In genomic region chr14:93219103-93219726, GRCh38 we compare ENCODE assay signal across 8 cellular contexts. TPM values are rescaled to one million over a fixed set of nuclear protein-coding genes. Genes with fewer than 3 reads are reported as not detected.
DNase-seq lines count a peak whose midpoint lies in the region; ATAC-seq, FAIRE-seq and TF ChIP-seq lines count a peak whose summit lies in the region.

No MANE protein-coding gene starts in this region.

- CTCF ChIA-PET in CD8-positive, alpha-beta memory T cell (lab: Charles Lee) = interaction anchor here (1.0 to 1.3 kb wide), 7 partner anchors 12 to 264 kb away, joined by 4 to 10 read pairs (median 5); partner anchors contain the start of genes GON7 and UBR7

- H3K4me3 ChIP-seq in CD8-positive, alpha-beta memory T cell (ENCODE audit: low read length) = no peak overlapping the region
- H3K4me3 ChIP-seq in cardiac fibroblast (replicated peaks in 1 of 2; ENCODE audit: low read depth in 2 of 2, low read length in 2 of 2) (no peak overlapping the region), lung (no peak overlapping the region)

- H3K4me1 ChIP-seq in CD8-positive, alpha-beta memory T cell (ENCODE audit: insufficient read depth, low read length) = no peaks in the 10 kb centered on the region
- no peaks in the 10 kb centered on the region for H3K4me1 ChIP-seq in lung (ENCODE audit: control insufficient read depth in 2 of 2, insufficient read depth in 2 of 2, low read length in 2 of 2)

- 55 to 72% methylated on average over 3 of the region's 3 CpGs for WGBS in lung, 2 donors

- H3K36me3 ChIP-seq in CD8-positive, alpha-beta memory T cell (ENCODE audit: insufficient read depth, low read length) = peaks cover 13% of the 10 kb centered on the region
- H3K36me3 ChIP-seq in lung (ENCODE audit: control insufficient read depth in 2 of 2, insufficient read depth in 2 of 2, low read length in 2 of 2) = peaks cover 37 to 41% of the 10 kb centered on the region in 2 donors

- no peak overlapping the region for H3K4me3 Mint-ChIP-seq in CD8-positive, alpha-beta memory T cell

- peak; percentile 12 to 68 (median 23) for DNase-seq in CD8-positive, alpha-beta memory T cell
- DNase-seq in GM19239 (ENCODE audit: insufficient read length, low spot score) (no peak), M059J (ENCODE audit: low read depth) (peak; percentile 51), SK-MEL-5 (ENCODE audit: low read depth, low spot score) (peak; percentile 82), cardiac fibroblast (ENCODE audit: low read depth in 2 of 2) (peak; percentile 75 to 80), lung (ENCODE audit: low spot score) (no peak), OCI-M2 (lab: John Stamatoyannopoulos, UW; ENCODE audit: unreplicated experiment) (no peak), putamen (ENCODE audit: low spot score) (no peak)

- peaks cover 15 to 66% (median 25%) of the 10 kb centered on the region in 3 donors for H3K36me3 Mint-ChIP-seq in CD8-positive, alpha-beta memory T cell

- H3K27me3 ChIP-seq in CD8-positive, alpha-beta memory T cell (ENCODE audit: insufficient read depth, low read length, poor library complexity, severe bottlenecking) = no peaks in the 10 kb centered on the region
- no peaks in the 10 kb centered on the region for H3K27me3 ChIP-seq in lung (ENCODE audit: control insufficient read depth, insufficient read depth)

- no peaks in the 10 kb centered on the region for H3K27me3 Mint-ChIP-seq in CD8-positive, alpha-beta memory T cell

- TF ChIP-seq CTCF in cardiac fibroblast (IDR thresholded peaks at IDR 0.05; ENCODE audit: low read depth, low read length) = peak; percentile 55
- TF ChIP-seq CTCF in lung (IDR thresholded peaks at IDR 0.05; ENCODE audit: control extremely low read depth, extremely low read depth) = peak; percentile 28

- FAIRE-seq in GM19239 (lab: Jason Lieb, UNC) = peak; percentile 52

- no peak overlapping the region for H3K27ac ChIP-seq in CD8-positive, alpha-beta memory T cell (ENCODE audit: low read depth, low read length)
- no peak overlapping the region for H3K27ac ChIP-seq in lung (ENCODE audit: low read depth in 1 of 2, low read length in 1 of 2)

- POLR2A ChIA-PET in CD8-positive, alpha-beta memory T cell (lab: Charles Lee) = interaction anchor here (0.6 kb wide), 1 partner anchor 816 kb away, joined by 11 read pairs; no protein-coding TSS in a partner anchor

- H3K9me3 ChIP-seq in CD8-positive, alpha-beta memory T cell (ENCODE audit: low read length) = no peaks in the 10 kb centered on the region
- no peaks in the 10 kb centered on the region for H3K9me3 ChIP-seq in lung (ENCODE audit: control insufficient read depth in 2 of 2, insufficient read depth in 1 of 2, low read length in 1 of 2)

- no peaks in the 10 kb centered on the region for H3K4me1 Mint-ChIP-seq in CD8-positive, alpha-beta memory T cell

- ATAC-seq in lung (ENCODE audit: insufficient read depth, low FRiP score) = no peak

- H3K27ac Mint-ChIP-seq in CD8-positive, alpha-beta memory T cell = no peak overlapping the region

- H3K9me3 Mint-ChIP-seq in CD8-positive, alpha-beta memory T cell = no peaks in the 10 kb centered on the region

- in situ Hi-C loops in SK-MEL-5 (cut with HindIII; ENCODE audit: low pct_unique_long_range_greater_than_20kb, low sequenced_read_pairs) = no loop called here

RNA-seq across cellular contexts. Expression of gene UBR7, which starts 12.2 kb away (rescaled TPM):
- total RNA-seq in CD8-positive, alpha-beta memory T cell = 10 to 100 TPM; 39.4 to 42.3 TPM
- polyA plus RNA-seq in CD8-positive, alpha-beta memory T cell = 31.7 TPM
- 29.7 and 48.2 TPM in 2 replicates for total RNA-seq in M059J (2014; rRNA removed; shearing (Covaris generic))
- 28.0 and 36.6 TPM in 2 replicates for total RNA-seq in SK-MEL-5 (2014; rRNA removed; shearing (Covaris generic))
- polyA plus RNA-seq in SK-MEL-5 (2015; cell fraction: cytosol; rRNA removed) = 26.4 and 35.4 TPM in 2 replicates
- polyA plus RNA-seq in SK-MEL-5 (2015; cell fraction: nucleus; rRNA removed) = 12.5 and 17.4 TPM in 2 replicates
- 10 to 100 TPM; 16.6 to 26.0 TPM for total RNA-seq in lung
- polyA plus RNA-seq in lung = 10 to 100 TPM; 11.3 to 12.0 TPM

RNA-seq across cellular contexts. Expression of gene GON7, which starts 12.3 kb away (rescaled TPM):
- 10 to 100 TPM; 19.7 to 19.8 TPM for total RNA-seq in CD8-positive, alpha-beta memory T cell
- 24.2 TPM for polyA plus RNA-seq in CD8-positive, alpha-beta memory T cell
- total RNA-seq in M059J (2014; rRNA removed; shearing (Covaris generic)) = 11.4 and 23.5 TPM in 2 replicates
- total RNA-seq in SK-MEL-5 (2014; rRNA removed; shearing (Covaris generic)) = 30.6 and 31.9 TPM in 2 replicates
- 20.6 and 22.0 TPM in 2 replicates for polyA plus RNA-seq in SK-MEL-5 (2015; cell fraction: cytosol; rRNA removed)
- polyA plus RNA-seq in SK-MEL-5 (2015; cell fraction: nucleus; rRNA removed) = 2.4 and 3.4 TPM in 2 replicates
- 10 to 100 TPM; 20.7 to 22.8 TPM for total RNA-seq in lung
- polyA plus RNA-seq in lung = 10 to 100 TPM; 20.7 to 24.3 TPM

RNA-seq across cellular contexts. Expression of gene LYSET, which starts 34.1 kb away (rescaled TPM):
- 10 to 100 TPM; 19.3 to 20.5 TPM for total RNA-seq in CD8-positive, alpha-beta memory T cell
- polyA plus RNA-seq in CD8-positive, alpha-beta memory T cell = 37.9 TPM
- total RNA-seq in M059J (2014; rRNA removed; shearing (Covaris generic)) = 8.2 and 11.6 TPM in 2 replicates
- total RNA-seq in SK-MEL-5 (2014; rRNA removed; shearing (Covaris generic)) = 127 and 135 TPM in 2 replicates
- polyA plus RNA-seq in SK-MEL-5 (2015; cell fraction: cytosol; rRNA removed) = 59.4 and 65.3 TPM in 2 replicates
- 27.2 and 34.7 TPM in 2 replicates for polyA plus RNA-seq in SK-MEL-5 (2015; cell fraction: nucleus; rRNA removed)
- total RNA-seq in lung = 10 to 100 TPM in 1 of 2 donors, 1 to 10 TPM in 1; 7.6 to 26.8 TPM
- polyA plus RNA-seq in lung = 10 to 100 TPM; 26.6 to 27.4 TPM

RNA-seq across cellular contexts. Expression of gene MOAP1, which starts 34.5 kb away (rescaled TPM):
- 10 to 100 TPM; 16.7 to 17.4 TPM for total RNA-seq in CD8-positive, alpha-beta memory T cell
- 67.4 TPM for polyA plus RNA-seq in CD8-positive, alpha-beta memory T cell
- total RNA-seq in M059J (2014; rRNA removed; shearing (Covaris generic)) = 9.8 and 10.9 TPM in 2 replicates
- total RNA-seq in SK-MEL-5 (2014; rRNA removed; shearing (Covaris generic)) = 82.9 and 91.5 TPM in 2 replicates
- polyA plus RNA-seq in SK-MEL-5 (2015; cell fraction: cytosol; rRNA removed) = 39.3 and 45.6 TPM in 2 replicates
- 29.8 and 30.5 TPM in 2 replicates for polyA plus RNA-seq in SK-MEL-5 (2015; cell fraction: nucleus; rRNA removed)
- total RNA-seq in lung = 10 to 100 TPM; 33.2 to 48.6 TPM
- polyA plus RNA-seq in lung = 10 to 100 TPM; 22.3 to 29.3 TPM

Comparison
In these comparisons a context has a peak if more than half of its experiments do, and no peak if none do; other contexts are left out.
1. DNase-seq: peak in CD8-positive, alpha-beta memory T cell (5 of 5), M059J (single experiment), SK-MEL-5 (single experiment) and cardiac fibroblast (2 of 2); none in GM19239 (single experiment), lung (single experiment), OCI-M2 (single experiment) and putamen (single experiment).